ENCODE assay signal across 20 cellular contexts in genomic region chr5:98999631-99000030, GRCh38.
DNase-seq lines count a peak whose midpoint lies in the region; ATAC-seq, FAIRE-seq and TF ChIP-seq lines count a peak whose summit lies in the region.
"Had no signal": no experiment of that assay in that cellular context is flagged by ENCODE, and none has a peak within 500 bp of the region (broad histone marks: within the 10 kb centered on the region; RNA-seq: fewer than 3 reads in every experiment).

No MANE protein-coding gene starts in this region.

- DNase-seq in BE2C (peak; percentile 40), NCI-H1105 treated with DMSO at 0.1 percent for 48 hours (lab: John Stamatoyannopoulos, UW) (peak; percentile 60), cardiac fibroblast (ENCODE audit: low read depth in 2 of 2) (peak; percentile 18 to 20), keratinocyte (ENCODE audit: low read depth, low spot score) (no peak), HUDEP-2 (lab: John Stamatoyannopoulos, UW; ENCODE audit: unreplicated experiment in 76 of 76) (no peak), immature natural killer cell (no peak), A172 (ENCODE audit: low spot score) (no peak)
- no peak for DNase-seq in activated T-cell treated with anti-CD3 and anti-CD28 coated beads, Interleukin-2, amount 50 U/mL, for 72 hours
- DNase-seq: 8988T; ACHN; C1 segment of cervical spinal cord; CD4-positive, alpha-beta T cell; DMS153; DMS79 treated with DMSO at 0.1 percent for 48 hours; EL; GOT3; H9 had no signal

- peaks cover 3% of the 10 kb centered on the region for H3K4me1 Mint-ChIP-seq in activated T-cell treated with anti-CD3 and anti-CD28 coated beads, Interleukin-2, amount 50 U/mL, for 72 hours (ENCODE audit: low read depth)
- peaks cover 12 to 27% of the 10 kb centered on the region in 2 donors for H3K4me1 Mint-ChIP-seq in immature natural killer cell

- H3K79me2 ChIP-seq in keratinocyte (ENCODE audit: control insufficient read depth, insufficient read depth, low read length): no peaks in the 10 kb centered on the region

- H3K9me3 Mint-ChIP-seq in activated T-cell treated with anti-CD3 and anti-CD28 coated beads, Interleukin-2, amount 50 U/mL, for 72 hours: no peaks in the 10 kb centered on the region
- H3K9me3 Mint-ChIP-seq in immature natural killer cell: no peaks in the 10 kb centered on the region
- H3K9me3 Mint-ChIP-seq: CD4-positive, alpha-beta T cell; H9 had no signal

- ATAC-seq in activated T-cell treated with anti-CD3 and anti-CD28 coated beads, Interleukin-2, amount 50 U/mL, for 72 hours (replicated peaks in 1 of 2): no peak
- ATAC-seq: HepG2 had no signal

- peak overlapping the region; percentile 33 for H2AFZ ChIP-seq in keratinocyte (ENCODE audit: control insufficient read depth, low read length)

- no peak overlapping the region for H3K4me2 ChIP-seq in keratinocyte (ENCODE audit: control insufficient read depth, extremely low read depth, insufficient read depth, low read depth, low read length)

- H3K27me3 ChIP-seq in BE2C: no peaks in the 10 kb centered on the region
- H3K27me3 ChIP-seq in keratinocyte (ENCODE audit: control insufficient read depth, extremely low read depth, insufficient read depth, low read length): no peaks in the 10 kb centered on the region

- no peaks in the 10 kb centered on the region for H4K20me1 ChIP-seq in keratinocyte (ENCODE audit: control insufficient read depth, extremely low read depth, insufficient read depth, low read length)

- H3K9me3 ChIP-seq in BE2C (no peaks in the 10 kb centered on the region), keratinocyte (ENCODE audit: control insufficient read depth, low read depth, low read length) (no peaks in the 10 kb centered on the region)

- H3K9ac ChIP-seq in keratinocyte (ENCODE audit: control insufficient read depth, extremely low read depth, insufficient read depth, low read length): no peak overlapping the region

- no peak for TF ChIP-seq CTCF in BE2C (IDR thresholded peaks at IDR 0.05; ENCODE audit: low read depth, low read length)
- TF ChIP-seq CTCF in cardiac fibroblast (IDR thresholded peaks at IDR 0.05; ENCODE audit: low read depth, low read length): no peak
- no peak for TF ChIP-seq CTCF in keratinocyte (optimal IDR thresholded peaks at IDR 0.05 in 1 of 3, IDR thresholded peaks at IDR 0.05 in 1 of 3, conservative IDR thresholded peaks at IDR 0.05 in 1 of 3; ENCODE audit: extremely low read depth in 1 of 3, insufficient read depth in 2 of 3, low read length in 3 of 3)

- H3K36me3 Mint-ChIP-seq in activated T-cell treated with anti-CD3 and anti-CD28 coated beads, Interleukin-2, amount 50 U/mL, for 72 hours (ENCODE audit: insufficient read depth in 2 of 2): no peaks in the 10 kb centered on the region
- H3K36me3 Mint-ChIP-seq in immature natural killer cell: peaks cover 0 to 4% (median 3%) of the 10 kb centered on the region in 3 donors

- H3K4me1 ChIP-seq in BE2C (peaks cover 37% of the 10 kb centered on the region), keratinocyte (ENCODE audit: control insufficient read depth, extremely low read depth, insufficient read depth, low read length) (no peaks in the 10 kb centered on the region)

- no peak overlapping the region for H3K27ac Mint-ChIP-seq in activated T-cell treated with anti-CD3 and anti-CD28 coated beads, Interleukin-2, amount 50 U/mL, for 72 hours
- H3K27ac Mint-ChIP-seq in immature natural killer cell: no peak overlapping the region
- H3K27ac Mint-ChIP-seq: CD4-positive, alpha-beta T cell; H9 had no signal

- dilution Hi-C loops in keratinocyte (cut with MboI; ENCODE audit: extremely low pct_ligation_motif_present, low sequenced_read_pairs): no loop called here

- no peak overlapping the region for H3K4me3 Mint-ChIP-seq in activated T-cell treated with anti-CD3 and anti-CD28 coated beads, Interleukin-2, amount 50 U/mL, for 72 hours
- H3K4me3 Mint-ChIP-seq in immature natural killer cell: no peak overlapping the region
- H3K4me3 Mint-ChIP-seq: CD4-positive, alpha-beta T cell; H9 had no signal

- no peaks in the 10 kb centered on the region for H3K36me3 ChIP-seq in BE2C
- no peaks in the 10 kb centered on the region for H3K36me3 ChIP-seq in keratinocyte (ENCODE audit: control insufficient read depth in 2 of 2, extremely low read depth in 1 of 2, insufficient read depth in 2 of 2, low read length in 2 of 2)

- H3K9me1 ChIP-seq in keratinocyte (ENCODE audit: control insufficient read depth, extremely low read depth, insufficient read depth, low read length): no peaks in the 10 kb centered on the region

- FAIRE-seq in keratinocyte (lab: Jason Lieb, UNC): no peak
- FAIRE-seq: G401.6, GM12891, HepG2 had no signal

- H3K4me3 ChIP-seq in BE2C (ENCODE audit: low read depth, low read length) (no peak overlapping the region), cardiac fibroblast (replicated peaks in 1 of 2; ENCODE audit: low read depth in 2 of 2, low read length in 2 of 2) (no peak overlapping the region), keratinocyte (ENCODE audit: control insufficient read depth in 2 of 3, extremely low read depth in 1 of 3, insufficient read depth in 2 of 3, low read depth in 1 of 3, low read length in 3 of 3) (no peak overlapping the region)

- H3K27me3 Mint-ChIP-seq in activated T-cell treated with anti-CD3 and anti-CD28 coated beads, Interleukin-2, amount 50 U/mL, for 72 hours (ENCODE audit: low read depth): no peaks in the 10 kb centered on the region
- H3K27me3 Mint-ChIP-seq in immature natural killer cell (ENCODE audit: low read depth in 3 of 3): no peaks in the 10 kb centered on the region
- H3K27me3 Mint-ChIP-seq: CD4-positive, alpha-beta T cell had no signal

- no peak overlapping the region for H3K27ac ChIP-seq in keratinocyte (ENCODE audit: control insufficient read depth, insufficient read depth, low read length)

Comparison
In these comparisons a context has a peak if more than half of its experiments do, and no peak if none do; other contexts are left out.
1. DNase-seq: peak in BE2C (single experiment), NCI-H1105 treated with DMSO at 0.1 percent for 48 hours (single experiment) and cardiac fibroblast (2 of 2); none in keratinocyte (single experiment), activated T-cell treated with anti-CD3 and anti-CD28 coated beads, Interleukin-2, amount 50 U/mL, for 72 hours (0 of 2), HUDEP-2 (0 of 76), immature natural killer cell (0 of 3) and A172 (single experiment).